Comparison of ENCODE assay signal across 9 cellular contexts in genomic region chr15:72237286-72238224, GRCh38.
DNase-seq lines count a peak whose midpoint lies in the region; ATAC-seq lines count a peak whose summit lies in the region.
"Had no signal": no experiment of that assay in that cellular context is flagged by ENCODE, and none has a peak within 500 bp of the region (broad histone marks: within the 10 kb centered on the region; RNA-seq: fewer than 3 reads in every experiment).

No MANE protein-coding gene starts in this region.

- DNase-seq in ACHN, result peak; percentile 95
- peak; percentile 93 for DNase-seq in SKM-1 treated with dmso at 0.1 percent for 144 hours (lab: John Stamatoyannopoulos, UW; ENCODE audit: unreplicated experiment)
- DNase-seq in iris pigment epithelial cell (ENCODE audit: low read depth), result peak; percentile 98
- DNase-seq in stimulated activated CD8-positive, alpha-beta memory T cell treated with anti-CD3 and anti-CD28 coated beads, Interleukin-15, amount 100 ng/mL, for 4 hours (ENCODE audit: low read depth in 2 of 2), result peak; percentile 36 to 70
- DNase-seq in NCI-H1436 treated with DMSO at 0.1 percent for 48 hours (lab: John Stamatoyannopoulos, UW), result no peak

- H3K27ac ChIP-seq in angular gyrus (ENCODE audit: low read depth, low read length), result peak overlapping the region; percentile 93
- H3K27ac ChIP-seq: ovary had no signal

- in situ Hi-C loops in ACHN (cut with HindIII; ENCODE audit: low pct_ligation_motif_present, low pct_unique_long_range_greater_than_20kb, low sequenced_read_pairs), result no loop called here

- ATAC-seq in GM19023 (IDR thresholded peaks at IDR 0.05; ENCODE audit: unreplicated experiment), result peak; percentile 82
- peak; percentile 85 for ATAC-seq in HG03432 (IDR thresholded peaks at IDR 0.05; ENCODE audit: unreplicated experiment)
